ENCODE assay signal across 8 cellular contexts in genomic region chr10:79399242-79399831, GRCh38. TPM values are rescaled to one million over a fixed set of nuclear protein-coding genes. Genes with fewer than 3 reads are reported as not detected.
DNase-seq lines count a peak whose midpoint lies in the region; ATAC-seq and TF ChIP-seq lines count a peak whose summit lies in the region.

No MANE protein-coding gene starts in this region.

- no peak for TF ChIP-seq EP300 in suprapubic skin (IDR thresholded peaks at IDR 0.05)

- TF ChIP-seq CTCF in coronary artery (IDR thresholded peaks at IDR 0.05) = no peak
- TF ChIP-seq CTCF in suprapubic skin (IDR thresholded peaks at IDR 0.05) = no peak

- 17% methylated on average over 13 of the region's 13 CpGs for WGBS in suprapubic skin

- H3K4me1 ChIP-seq in suprapubic skin = peaks cover 80% of the 10 kb centered on the region

- peak in 1 of 2 donors; percentile 5 for TF ChIP-seq POLR2A in suprapubic skin (IDR thresholded peaks at IDR 0.05)

- H3K9me3 ChIP-seq in MG63 = no peaks in the 10 kb centered on the region
- no peaks in the 10 kb centered on the region for H3K9me3 ChIP-seq in suprapubic skin

- peak; percentile 95 for DNase-seq in AG08396 (ENCODE audit: low spot score)
- peak; percentile 98 for DNase-seq in MG63
- peak; percentile 90 for DNase-seq in coronary artery (ENCODE audit: low spot score)
- DNase-seq in left lobe of liver (ENCODE audit: low spot score) = peak; percentile 72
- DNase-seq in suprapubic skin (ENCODE audit: low spot score in 2 of 2) = peak; percentile 91
- no peak for DNase-seq in DMS114 treated with DMSO at 0.1 percent for 48 hours (lab: John Stamatoyannopoulos, UW; ENCODE audit: unreplicated experiment)
- DNase-seq in COR-L47 (lab: John Stamatoyannopoulos, UW) = no peak
- DNase-seq in NCI-H2029 (lab: John Stamatoyannopoulos, UW) = no peak

- peak overlapping the region; percentile 81 to 83 for H3K27ac ChIP-seq in coronary artery
- H3K27ac ChIP-seq in suprapubic skin = peak overlapping the region; percentile 82

- H3K4me3 ChIP-seq in MG63 = no peak overlapping the region
- peak overlapping the region; percentile 44 for H3K4me3 ChIP-seq in coronary artery
- peak overlapping the region; percentile 2 for H3K4me3 ChIP-seq in suprapubic skin

- peaks cover 18% of the 10 kb centered on the region for H3K36me3 ChIP-seq in MG63
- no peaks in the 10 kb centered on the region for H3K36me3 ChIP-seq in suprapubic skin

- H3K27me3 ChIP-seq in MG63 (no peaks in the 10 kb centered on the region), suprapubic skin (no peaks in the 10 kb centered on the region)

- peak; percentile 50 for ATAC-seq in left lobe of liver

RNA-seq across cellular contexts. Expression of gene ZCCHC24, which starts 46.1 kb away (rescaled TPM):
- total RNA-seq in MG63 (2014; rRNA removed; shearing (Covaris generic); ENCODE audit: low replicate concordance) = 17.8 and 20.5 TPM in 2 replicates
- total RNA-seq in left lobe of liver (30.5 TPM), suprapubic skin (10 to 100 TPM in 2 of 4 donors, 1 to 10 TPM in 2; 8.9 to 17.3 (median 12.8) TPM)

RNA-seq across cellular contexts. Expression of gene PPIF, which starts 52.1 kb away (rescaled TPM):
- total RNA-seq in MG63 (2014; rRNA removed; shearing (Covaris generic); ENCODE audit: low replicate concordance) = 42.3 and 53.5 TPM in 2 replicates
- total RNA-seq in left lobe of liver (93.4 TPM), suprapubic skin (10 to 100 TPM; 41.0 to 92.8 (median 71.1) TPM)

Comparison
In these comparisons a context has a peak if more than half of its experiments do, and no peak if none do; other contexts are left out.
1. DNase-seq: peak in AG08396 (single experiment), MG63 (single experiment), coronary artery (single experiment), left lobe of liver (single experiment) and suprapubic skin (2 of 2); none in DMS114 treated with DMSO at 0.1 percent for 48 hours (single experiment), COR-L47 (single experiment) and NCI-H2029 (single experiment).